8 cellular contexts compared by ENCODE assay signal in the genomic region with DNA sequence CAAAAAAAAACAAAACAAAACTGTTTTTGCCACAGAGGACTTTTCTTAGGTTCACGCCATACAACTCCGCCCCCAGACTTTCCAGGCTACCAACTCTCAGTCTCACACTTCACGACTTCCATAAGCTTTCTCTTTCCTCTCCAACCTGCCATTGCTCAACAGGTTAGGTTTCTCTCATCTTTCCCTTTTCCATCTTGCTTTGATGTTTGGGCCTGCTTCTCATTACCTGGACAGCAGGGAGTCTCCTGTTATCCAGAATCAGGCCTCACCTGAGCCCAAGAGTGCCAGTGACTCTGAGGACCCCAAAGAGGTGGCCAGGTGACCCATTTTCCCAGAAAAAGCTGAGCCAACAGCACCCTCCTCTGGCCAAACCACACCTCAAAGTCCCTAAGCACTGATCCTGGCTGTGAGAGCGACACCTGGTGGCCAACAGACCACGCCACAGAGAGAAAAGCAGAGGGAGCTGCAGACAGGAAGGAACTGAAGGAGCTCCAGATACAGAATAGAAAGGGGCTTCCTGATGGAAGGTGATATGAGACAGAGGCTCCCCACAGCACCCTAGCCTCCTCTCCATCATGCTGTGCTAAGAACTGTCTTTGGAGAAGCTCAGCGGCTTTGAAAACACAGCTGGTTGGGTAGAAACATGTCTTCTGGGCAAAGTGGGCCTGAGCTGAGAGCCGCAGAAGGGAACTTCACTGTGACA. TPM values are rescaled to one million over a fixed set of nuclear protein-coding genes. Genes with fewer than 3 reads are reported as not detected.
A peak's percentile ranks its signal among the peaks of the same experiment; 100 is the strongest.
DNase-seq lines count a peak whose midpoint lies in the region; ATAC-seq lines count a peak whose summit lies in the region.

No MANE protein-coding gene starts in this region.

- no peaks in the 10 kb centered on the region for H3K27me3 Mint-ChIP-seq in activated CD4-positive, alpha-beta memory T cell treated with anti-CD3 and anti-CD28 coated beads, Interleukin-2, amount 10 ng/mL, durations not matched to agents 7 days and 5 days
- H3K27me3 Mint-ChIP-seq in effector memory CD8-positive, alpha-beta T cell = no peaks in the 10 kb centered on the region

- H3K4me3 Mint-ChIP-seq in activated CD4-positive, alpha-beta memory T cell treated with anti-CD3 and anti-CD28 coated beads, Interleukin-2, amount 10 ng/mL, durations not matched to agents 7 days and 5 days = no peak overlapping the region
- H3K4me3 Mint-ChIP-seq in effector memory CD8-positive, alpha-beta T cell = no peak overlapping the region

- H4K20me1 ChIP-seq in BLaER1 treated with 17β-estradiol and CSF1 and Interleukin-3, amounts not matched to agents 10 nM and 100 nM = peaks cover 0 to 17% (median 4%) of the 10 kb centered on the region in 11 experiments; a peak in 11 of 22 replicates

- H3K4me3 ChIP-seq in BLaER1 treated with 17β-estradiol and CSF1 and Interleukin-3, amounts not matched to agents 10 nM and 100 nM = no peak overlapping the region

- ATAC-seq in effector memory CD8-positive, alpha-beta T cell (replicated peaks) = peak; percentile 28
- no peak for ATAC-seq in GM18870 (IDR thresholded peaks at IDR 0.05; ENCODE audit: unreplicated experiment)

- H3K9me3 Mint-ChIP-seq in activated CD4-positive, alpha-beta memory T cell treated with anti-CD3 and anti-CD28 coated beads, Interleukin-2, amount 10 ng/mL, durations not matched to agents 7 days and 5 days = no peaks in the 10 kb centered on the region
- H3K9me3 Mint-ChIP-seq in effector memory CD8-positive, alpha-beta T cell = no peaks in the 10 kb centered on the region

- H3K27ac Mint-ChIP-seq in activated CD4-positive, alpha-beta memory T cell treated with anti-CD3 and anti-CD28 coated beads, Interleukin-2, amount 10 ng/mL, durations not matched to agents 7 days and 5 days = no peak overlapping the region
- no peak overlapping the region for H3K27ac Mint-ChIP-seq in effector memory CD8-positive, alpha-beta T cell

- H3K4me2 ChIP-seq in BLaER1 treated with 17β-estradiol and CSF1 and Interleukin-3, amounts not matched to agents 10 nM and 100 nM = peak overlapping the region; percentile 1 to 67 (median 55); a peak in 18 of 22 replicates

- no peaks in the 10 kb centered on the region for H3K27me3 ChIP-seq in BLaER1 treated with 17β-estradiol and CSF1 and Interleukin-3, amounts not matched to agents 10 nM and 100 nM

- H3K9ac ChIP-seq in BLaER1 treated with 17β-estradiol and CSF1 and Interleukin-3, amounts not matched to agents 10 nM and 100 nM = peak overlapping the region in 7 of 11 experiments; percentile 24 to 65 (median 34); a peak in 8 of 22 replicates

- H3K4me1 ChIP-seq in BLaER1 treated with 17β-estradiol and CSF1 and Interleukin-3, amounts not matched to agents 10 nM and 100 nM = peaks cover 32 to 56% (median 38%) of the 10 kb centered on the region in 10 experiments

- peaks cover 38% of the 10 kb centered on the region for H3K4me1 Mint-ChIP-seq in activated CD4-positive, alpha-beta memory T cell treated with anti-CD3 and anti-CD28 coated beads, Interleukin-2, amount 10 ng/mL, durations not matched to agents 7 days and 5 days
- peaks cover 16 to 19% of the 10 kb centered on the region in 2 donors for H3K4me1 Mint-ChIP-seq in effector memory CD8-positive, alpha-beta T cell (ENCODE audit: low read depth in 2 of 2)

- CTCF ChIA-PET in activated CD4-positive, alpha-beta memory T cell treated with anti-CD3 and anti-CD28 coated beads, Interleukin-2, amount 10 ng/mL, durations not matched to agents 7 days and 5 days (lab: Charles Lee) = interaction anchor here (0.6 to 6.4 kb wide), 87 partner anchors 9 to 886 kb away, joined by 3 to 261 read pairs (median 5); a partner anchor contains a TSS

- H3K9me3 ChIP-seq in BLaER1 treated with 17β-estradiol and CSF1 and Interleukin-3, amounts not matched to agents 10 nM and 100 nM (replicated peaks in 1 of 11) = no peaks in the 10 kb centered on the region

- peak overlapping the region in 6 of 11 experiments; percentile 13 to 40 (median 32); a peak in 6 of 22 replicates for H3K27ac ChIP-seq in BLaER1 treated with 17β-estradiol and CSF1 and Interleukin-3, amounts not matched to agents 10 nM and 100 nM

- H3K36me3 ChIP-seq in BLaER1 treated with 17β-estradiol and CSF1 and Interleukin-3, amounts not matched to agents 10 nM and 100 nM = peaks cover 23 to 39% (median 29%) of the 10 kb centered on the region in 11 experiments

- DNase-seq in HCEC 1CT (peak; percentile 66), NCI-H82 treated with DMSO at 0.1 percent for 48 hours (lab: John Stamatoyannopoulos, UW; ENCODE audit: unreplicated experiment) (peak; percentile 74), lung microvascular endothelial cell (ENCODE audit: low read depth in 2 of 2) (peak; percentile 86 to 92)
- DNase-seq in activated CD4-positive, alpha-beta memory T cell treated with anti-CD3 and anti-CD28 coated beads, Interleukin-2, amount 10 ng/mL, durations not matched to agents 7 days and 5 days = peak; percentile 85
- peak; percentile 80 to 83 (median 80) for DNase-seq in effector memory CD8-positive, alpha-beta T cell
- peak; percentile 83 for DNase-seq in stimulated activated CD8-positive, alpha-beta memory T cell treated with anti-CD3 and anti-CD28 coated beads, Interleukin-12 subunit alpha, Interleukin-12 subunit beta, amount 100 ng/mL, for 1 hour (ENCODE audit: low read depth)

- H3K36me3 Mint-ChIP-seq in activated CD4-positive, alpha-beta memory T cell treated with anti-CD3 and anti-CD28 coated beads, Interleukin-2, amount 10 ng/mL, durations not matched to agents 7 days and 5 days (ENCODE audit: low read depth) = peaks cover 30% of the 10 kb centered on the region
- peaks cover 16% of the 10 kb centered on the region for H3K36me3 Mint-ChIP-seq in effector memory CD8-positive, alpha-beta T cell (ENCODE audit: insufficient read depth)

- POLR2A ChIA-PET in activated CD4-positive, alpha-beta memory T cell treated with anti-CD3 and anti-CD28 coated beads, Interleukin-2, amount 10 ng/mL, durations not matched to agents 7 days and 5 days (lab: Charles Lee) = interaction anchor here (0.7 to 2.8 kb wide), 15 partner anchors 10 to 586 kb away, joined by 3 to 24 read pairs (median 4); a partner anchor contains a TSS

RNA-seq across cellular contexts. Expression of a gene that starts 4.0 kb away (rescaled TPM):
- total RNA-seq in activated CD4-positive, alpha-beta memory T cell treated with anti-CD3 and anti-CD28 coated beads, Interleukin-2, amount 10 ng/mL, durations not matched to agents 7 days and 5 days = 10 to 100 TPM; 14.9 to 17.5 TPM
- 8.9 and 10.1 TPM in 2 replicates for total RNA-seq in lung microvascular endothelial cell

RNA-seq across cellular contexts. Expression of a gene that starts 4.1 kb away (rescaled TPM):
- 100 to 1,000 TPM; 240 to 241 TPM for total RNA-seq in activated CD4-positive, alpha-beta memory T cell treated with anti-CD3 and anti-CD28 coated beads, Interleukin-2, amount 10 ng/mL, durations not matched to agents 7 days and 5 days
- 237 and 246 TPM in 2 replicates for total RNA-seq in lung microvascular endothelial cell

RNA-seq across cellular contexts. Expression of a gene that starts 6.0 kb away (rescaled TPM):
- 1 to 10 TPM; 1.7 to 1.9 TPM for total RNA-seq in activated CD4-positive, alpha-beta memory T cell treated with anti-CD3 and anti-CD28 coated beads, Interleukin-2, amount 10 ng/mL, durations not matched to agents 7 days and 5 days
- 16.1 and 17.0 TPM in 2 replicates for total RNA-seq in lung microvascular endothelial cell

RNA-seq across cellular contexts. Expression of a gene that starts 10.6 kb away (rescaled TPM):
- total RNA-seq in activated CD4-positive, alpha-beta memory T cell treated with anti-CD3 and anti-CD28 coated beads, Interleukin-2, amount 10 ng/mL, durations not matched to agents 7 days and 5 days = 10 to 100 TPM; 13.4 to 15.2 TPM
- total RNA-seq in lung microvascular endothelial cell = 3.7 and 4.6 TPM in 2 replicates
